ENCODE assay signal across 9 cellular contexts in genomic region chr11:35682230-35683195, GRCh38. TPM values are rescaled to one million over a fixed set of nuclear protein-coding genes. Genes with fewer than 3 reads are reported as not detected.
DNase-seq lines count a peak whose midpoint lies in the region; ATAC-seq and TF ChIP-seq lines count a peak whose summit lies in the region.
"Had no signal": no experiment of that assay in that cellular context is flagged by ENCODE, and none has a peak within 500 bp of the region (broad histone marks: within the 10 kb centered on the region; RNA-seq: fewer than 3 reads in every experiment).

No MANE protein-coding gene starts in this region.

- peak overlapping the region; percentile 20; the same call in 1 of the 2 replicates for H3K27ac ChIP-seq in WERI-Rb-1
- H3K27ac ChIP-seq in aorta (ENCODE audit: low read depth in 1 of 2, low read length in 2 of 2): no peak overlapping the region

- H3K4me3 ChIP-seq in WERI-Rb-1 (ENCODE audit: low read depth, low read length): no peak overlapping the region
- no peak overlapping the region for H3K4me3 ChIP-seq in aorta (ENCODE audit: low read length in 2 of 2)

- H3K27me3 ChIP-seq in WERI-Rb-1 (ENCODE audit: insufficient read depth, low read depth, severe bottlenecking): no peaks in the 10 kb centered on the region
- no peaks in the 10 kb centered on the region for H3K27me3 ChIP-seq in aorta (ENCODE audit: control insufficient read depth in 1 of 2, insufficient read depth in 2 of 2, low read length in 1 of 2)

- H3K36me3 ChIP-seq in WERI-Rb-1 (peaks cover 10% of the 10 kb centered on the region), aorta (ENCODE audit: control insufficient read depth in 1 of 2, insufficient read depth in 2 of 2, low read length in 1 of 2) (peaks cover 0 to 3% of the 10 kb centered on the region in 2 donors)

- peaks cover 0 to 7% of the 10 kb centered on the region in 2 donors for H3K4me1 ChIP-seq in aorta (ENCODE audit: control insufficient read depth in 1 of 2, insufficient read depth in 2 of 2, low read length in 2 of 2)

- 40 to 42% methylated on average over 9 of the region's 9 CpGs for WGBS in aorta, 2 donors

- H3K9me3 ChIP-seq in WERI-Rb-1 (ENCODE audit: severe bottlenecking) (no peaks in the 10 kb centered on the region), aorta (ENCODE audit: control insufficient read depth, low read length) (no peaks in the 10 kb centered on the region)

- ATAC-seq in Right ventricle myocardium inferior (peak; percentile 50), aorta (ENCODE audit: low FRiP score) (peak; percentile 36)

- DNase-seq in Right ventricle myocardium inferior (ENCODE audit: missing footprints) (no peak), cardiac septum (ENCODE audit: low spot score) (no peak), WERI-Rb-1 (peak; percentile 64), kidney tubule cell (ENCODE audit: low spot score) (peak; percentile 67), aorta (no peak), NOMO-1 treated with dmso at 0.1 percent for 144 hours (lab: John Stamatoyannopoulos, UW; ENCODE audit: unreplicated experiment) (no peak), SW 1271 (lab: John Stamatoyannopoulos, UW) (no peak)
- DNase-seq in stimulated activated naive CD4-positive, alpha-beta T cell treated with Interleukin-2 at 50 U/mL for 16 hours (lab: John Stamatoyannopoulos, UW): no peak
- DNase-seq: stimulated activated CD8-positive, alpha-beta memory T cell treated with anti-CD3 and anti-CD28 coated beads, Interleukin-4, amount 100 ng/mL, for 48 hours had no signal

- no peak for TF ChIP-seq CTCF in WERI-Rb-1 (IDR thresholded peaks at IDR 0.05; ENCODE audit: low read depth, low read length)

- intact Hi-C loops in Right ventricle myocardium inferior (cut with DNase I): no loop called here
- intact Hi-C loops in cardiac septum (cut with DNase I): no loop called here
- intact Hi-C loops in aorta (cut with DNase I): no loop called here

RNA-seq across cellular contexts. Expression of gene TRIM44, which starts 19.9 kb away (rescaled TPM):
- total RNA-seq in Right ventricle myocardium inferior: 39.9 TPM
- total RNA-seq in cardiac septum: 57.8 TPM
- total RNA-seq in aorta: 10 to 100 TPM; 55.2 to 63.3 TPM
- 10 to 100 TPM; 10.3 to 12.6 TPM for polyA plus RNA-seq in aorta

Comparison
In these comparisons a context has a peak if more than half of its experiments do, and no peak if none do; other contexts are left out.
1. DNase-seq: peak in WERI-Rb-1 (single experiment) and kidney tubule cell (single experiment); none in Right ventricle myocardium inferior (single experiment), cardiac septum (single experiment), aorta (0 of 2), stimulated activated naive CD4-positive, alpha-beta T cell treated with Interleukin-2 at 50 U/mL for 16 hours (single experiment), NOMO-1 treated with dmso at 0.1 percent for 144 hours (single experiment) and SW 1271 (0 of 2).